ENCODE assay signal across 8 cellular contexts in genomic region chr9:136991993-136992818, GRCh38. TPM values are rescaled to one million over a fixed set of nuclear protein-coding genes. Genes with fewer than 3 reads are reported as not detected.
DNase-seq lines count a peak whose midpoint lies in the region; ATAC-seq, FAIRE-seq and TF ChIP-seq lines count a peak whose summit lies in the region.

A gene with protein sequence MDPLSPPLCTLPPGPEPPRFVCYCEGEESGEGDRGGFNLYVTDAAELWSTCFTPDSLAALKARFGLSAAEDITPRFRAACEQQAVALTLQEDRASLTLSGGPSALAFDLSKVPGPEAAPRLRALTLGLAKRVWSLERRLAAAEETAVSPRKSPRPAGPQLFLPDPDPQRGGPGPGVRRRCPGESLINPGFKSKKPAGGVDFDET (plus strand): TSS chr9:136992422. CDS start chr9:136992444, 22 bp downstream.

- H3K27me3 Mint-ChIP-seq in WTC11 (ENCODE audit: low read depth), result peaks cover 34% of the 10 kb centered on the region

- no peaks in the 10 kb centered on the region; the same call in 1 of the 2 replicates for H3K4me1 Mint-ChIP-seq in WTC11

- H3K4me3 ChIP-seq in A673 (ENCODE audit: low read depth, low read length, poor library complexity, severe bottlenecking), result peak within 1 kb of the TSS; percentile 75
- peak within 1 kb of the TSS; percentile 62 for H3K4me3 ChIP-seq in bronchial epithelial cell (ENCODE audit: low read depth, low read length)
- H3K4me3 ChIP-seq in spleen, result peak within 1 kb of the TSS; percentile 50 to 96 (median 78)

- H3K36me3 ChIP-seq in A673 (ENCODE audit: insufficient read depth, low read length, poor library complexity, severe bottlenecking) (peaks cover 7% of the 10 kb centered on the region), bronchial epithelial cell (ENCODE audit: control insufficient read depth, insufficient read depth, low read length) (peaks cover 2% of the 10 kb centered on the region), spleen (peaks cover 0 to 21% (median 4%) of the 10 kb centered on the region in 6 donors)

- H3K9me3 Mint-ChIP-seq in WTC11, result peaks cover 9% of the 10 kb centered on the region

- H3K9me3 ChIP-seq in A673 (ENCODE audit: low read depth, low read length, poor library complexity, severe bottlenecking) (no peaks in the 10 kb centered on the region), spleen (no peaks in the 10 kb centered on the region)

- BruUV-seq in A673 (replicated peaks; lab: Mats Ljungman, UMichigan), result TSS peak; percentile 90

- H3K27ac ChIP-seq in A673 (ENCODE audit: low read depth, low read length, poor library complexity, severe bottlenecking), result peak within 1 kb of the TSS; percentile 88
- H3K27ac ChIP-seq in spleen, result peak within 1 kb of the TSS; percentile 87 to 94 (median 92)

- FAIRE-seq in bronchial epithelial cell (lab: Jason Lieb, UNC), result no peak

- CTCF ChIA-PET in A673 (lab: Charles Lee) (interaction anchor here (0.6 to 1.1 kb wide), 5 partner anchors 14 to 231 kb away, joined by 3 to 14 read pairs (median 6); partner anchors contain the start of gene TPRN), WTC11 (lab: Charles Lee) (interaction anchor here (0.5 to 4.8 kb wide), 27 partner anchors 8 to 431 kb away, joined by 3 to 34 read pairs (median 4); partner anchors contain the start of genes AJM1, EDF1, ENTPD2 and EXD3)

- intact Hi-C loops in A673 (cut with micrococcal nuclease; ENCODE audit: unreplicated experiment), result no loop called here
- intact Hi-C loops in spleen (cut with DNase I; ENCODE audit: low total_unique reads), result no loop called here

- peak; percentile 59 for ATAC-seq in GM18520 (IDR thresholded peaks at IDR 0.05; ENCODE audit: unreplicated experiment)
- peak; percentile 77 for ATAC-seq in HG03064 (IDR thresholded peaks at IDR 0.05; ENCODE audit: low read depth, unreplicated experiment)
- ATAC-seq in WTC11, result peak; percentile 90

- peak within 1 kb of the TSS; percentile 72 for H3K4me3 Mint-ChIP-seq in WTC11

- no peak within 1 kb of the TSS for H3K27ac Mint-ChIP-seq in WTC11

- H3K27me3 ChIP-seq in A673 (replicated peaks; ENCODE audit: insufficient read depth, low read depth, low read length, poor library complexity) (no peaks in the 10 kb centered on the region), bronchial epithelial cell (ENCODE audit: control insufficient read depth, insufficient read depth, low read length) (no peaks in the 10 kb centered on the region), spleen (replicated peaks in 1 of 7) (peaks cover 0 to 30% (median 0%) of the 10 kb centered on the region in 7 donors)

- 1 to 2% (median 1%) methylated on average over 37 to 92 of the region's 92 CpGs for WGBS in spleen, 5 donors

- POLR2A ChIA-PET in A673 (lab: Charles Lee; ENCODE audit: low non-redundant PET) (no interaction called here), WTC11 (lab: Charles Lee) (interaction anchor here (0.6 to 1.6 kb wide), 3 partner anchors 9 to 26 kb away, joined by 4 to 6 read pairs (median 4); no protein-coding TSS in a partner anchor)

- TF ChIP-seq CTCF in A673 (conservative IDR thresholded peaks at IDR 0.05; ENCODE audit: low read depth, low read length), result no peak
- no peak for TF ChIP-seq CTCF in WTC11 (IDR thresholded peaks at IDR 0.05)
- TF ChIP-seq CTCF in bronchial epithelial cell (IDR thresholded peaks at IDR 0.05; ENCODE audit: insufficient read depth, low read length, severe bottlenecking), result no peak
- no peak for TF ChIP-seq CTCF in spleen (IDR thresholded peaks at IDR 0.05 in 8 of 11, conservative IDR thresholded peaks at IDR 0.05 in 3 of 11)

- DNase-seq in A673 (ENCODE audit: low spot score), result peak; percentile 94
- DNase-seq in NCI-H2196 treated with DMSO at 0.1 percent for 48 hours (lab: John Stamatoyannopoulos, UW; ENCODE audit: unreplicated experiment), result peak; percentile 73
- peak; percentile 93 for DNase-seq in WTC11 (ENCODE audit: low spot score)
- DNase-seq in bronchial epithelial cell (ENCODE audit: low read depth), result peak; percentile 66
- DNase-seq in inferior parietal cortex (ENCODE audit: extremely low spot score), result peak; percentile 78
- DNase-seq in spleen, result peak; percentile 99

- H3K36me3 Mint-ChIP-seq in WTC11, result no peaks in the 10 kb centered on the region

- TF ChIP-seq POLR2A in spleen (IDR thresholded peaks at IDR 0.05), result peak in 1 of 3 donors; percentile 46

- H3K4me1 ChIP-seq in A673 (ENCODE audit: insufficient read depth, low read length, poor library complexity, severe bottlenecking) (peaks cover 26% of the 10 kb centered on the region), spleen (peaks cover 26 to 61% (median 57%) of the 10 kb centered on the region in 6 donors)

TF ChIP-seq in WTC11, 78 proteins besides CTCF, POLR2A, EP300 and RAD21 (continues in another document):
- TF ChIP-seq MAX (CRISPR knock-in tag; IDR thresholded peaks at IDR 0.05), result peak; percentile 75
- 0 out of 2 replicates have a peak, but pooled peaks have one; percentile 27 for TF ChIP-seq FOXK1 (CRISPR knock-in tag; IDR thresholded peaks at IDR 0.05)
- TF ChIP-seq NFATC4 (CRISPR knock-in tag; IDR thresholded peaks at IDR 0.05), result no peak
- no peak for TF ChIP-seq GTF2I (CRISPR knock-in tag; conservative IDR thresholded peaks at IDR 0.05)
- peak; percentile 85 for TF ChIP-seq FOXP1 (CRISPR knock-in tag; IDR thresholded peaks at IDR 0.05; ENCODE audit: borderline replicate concordance)
- TF ChIP-seq SP1 (CRISPR knock-in tag; conservative IDR thresholded peaks at IDR 0.05), result peak; percentile 84
- peak; percentile 65; the same call in 1 of the 2 replicates for TF ChIP-seq MYBL2 (CRISPR knock-in tag; IDR thresholded peaks at IDR 0.05)
- TF ChIP-seq, protein P1, sequence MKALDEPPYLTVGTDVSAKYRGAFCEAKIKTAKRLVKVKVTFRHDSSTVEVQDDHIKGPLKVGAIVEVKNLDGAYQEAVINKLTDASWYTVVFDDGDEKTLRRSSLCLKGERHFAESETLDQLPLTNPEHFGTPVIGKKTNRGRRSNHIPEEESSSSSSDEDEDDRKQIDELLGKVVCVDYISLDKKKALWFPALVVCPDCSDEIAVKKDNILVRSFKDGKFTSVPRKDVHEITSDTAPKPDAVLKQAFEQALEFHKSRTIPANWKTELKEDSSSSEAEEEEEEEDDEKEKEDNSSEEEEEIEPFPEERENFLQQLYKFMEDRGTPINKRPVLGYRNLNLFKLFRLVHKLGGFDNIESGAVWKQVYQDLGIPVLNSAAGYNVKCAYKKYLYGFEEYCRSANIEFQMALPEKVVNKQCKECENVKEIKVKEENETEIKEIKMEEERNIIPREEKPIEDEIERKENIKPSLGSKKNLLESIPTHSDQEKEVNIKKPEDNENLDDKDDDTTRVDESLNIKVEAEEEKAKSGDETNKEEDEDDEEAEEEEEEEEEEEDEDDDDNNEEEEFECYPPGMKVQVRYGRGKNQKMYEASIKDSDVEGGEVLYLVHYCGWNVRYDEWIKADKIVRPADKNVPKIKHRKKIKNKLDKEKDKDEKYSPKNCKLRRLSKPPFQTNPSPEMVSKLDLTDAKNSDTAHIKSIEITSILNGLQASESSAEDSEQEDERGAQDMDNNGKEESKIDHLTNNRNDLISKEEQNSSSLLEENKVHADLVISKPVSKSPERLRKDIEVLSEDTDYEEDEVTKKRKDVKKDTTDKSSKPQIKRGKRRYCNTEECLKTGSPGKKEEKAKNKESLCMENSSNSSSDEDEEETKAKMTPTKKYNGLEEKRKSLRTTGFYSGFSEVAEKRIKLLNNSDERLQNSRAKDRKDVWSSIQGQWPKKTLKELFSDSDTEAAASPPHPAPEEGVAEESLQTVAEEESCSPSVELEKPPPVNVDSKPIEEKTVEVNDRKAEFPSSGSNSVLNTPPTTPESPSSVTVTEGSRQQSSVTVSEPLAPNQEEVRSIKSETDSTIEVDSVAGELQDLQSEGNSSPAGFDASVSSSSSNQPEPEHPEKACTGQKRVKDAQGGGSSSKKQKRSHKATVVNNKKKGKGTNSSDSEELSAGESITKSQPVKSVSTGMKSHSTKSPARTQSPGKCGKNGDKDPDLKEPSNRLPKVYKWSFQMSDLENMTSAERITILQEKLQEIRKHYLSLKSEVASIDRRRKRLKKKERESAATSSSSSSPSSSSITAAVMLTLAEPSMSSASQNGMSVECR (CRISPR knock-in tag; IDR thresholded peaks at IDR 0.05; ENCODE audit: borderline replicate concordance), result peak; percentile 39; the same call in 1 of the 2 replicates
- peak; percentile 20; the same call in 1 of the 2 replicates for TF ChIP-seq ATF2 (CRISPR knock-in tag; IDR thresholded peaks at IDR 0.05; ENCODE audit: borderline replicate concordance, low read depth)
- TF ChIP-seq, protein P2, sequence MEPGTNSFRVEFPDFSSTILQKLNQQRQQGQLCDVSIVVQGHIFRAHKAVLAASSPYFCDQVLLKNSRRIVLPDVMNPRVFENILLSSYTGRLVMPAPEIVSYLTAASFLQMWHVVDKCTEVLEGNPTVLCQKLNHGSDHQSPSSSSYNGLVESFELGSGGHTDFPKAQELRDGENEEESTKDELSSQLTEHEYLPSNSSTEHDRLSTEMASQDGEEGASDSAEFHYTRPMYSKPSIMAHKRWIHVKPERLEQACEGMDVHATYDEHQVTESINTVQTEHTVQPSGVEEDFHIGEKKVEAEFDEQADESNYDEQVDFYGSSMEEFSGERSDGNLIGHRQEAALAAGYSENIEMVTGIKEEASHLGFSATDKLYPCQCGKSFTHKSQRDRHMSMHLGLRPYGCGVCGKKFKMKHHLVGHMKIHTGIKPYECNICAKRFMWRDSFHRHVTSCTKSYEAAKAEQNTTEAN (CRISPR knock-in tag; IDR thresholded peaks at IDR 0.05), result peak; percentile 65; the same call in 1 of the 2 replicates
- TF ChIP-seq SMAD3 (CRISPR knock-in tag; IDR thresholded peaks at IDR 0.05; ENCODE audit: borderline replicate concordance), result 0 out of 2 replicates have a peak, but pooled peaks have one; percentile 60

RNA-seq across cellular contexts. Expression of the gene that starts here (rescaled TPM):
- total RNA-seq in A673 (2021), result 91.5 and 99.5 TPM in 2 replicates
- 44.1 to 45.3 TPM (median 44.6 TPM) in 3 replicates for total RNA-seq in WTC11 (2021)
- 10.0 and 11.5 TPM in 2 replicates for total RNA-seq in bronchial epithelial cell
- 10 to 100 TPM; 51.3 to 72.9 (median 63.9) TPM for total RNA-seq in spleen
- 100 to 1,000 TPM; 168 to 264 (median 261) TPM for polyA plus RNA-seq in spleen

Comparison
In these comparisons a context has a peak if more than half of its experiments do, and no peak if none do; other contexts are left out.
1. Peak in every context shown above with its lines: DNase-seq, ATAC-seq, H3K4me3 ChIP-seq and H3K27ac ChIP-seq.